ENCODE assay signal across 8 cellular contexts in the genomic region with DNA sequence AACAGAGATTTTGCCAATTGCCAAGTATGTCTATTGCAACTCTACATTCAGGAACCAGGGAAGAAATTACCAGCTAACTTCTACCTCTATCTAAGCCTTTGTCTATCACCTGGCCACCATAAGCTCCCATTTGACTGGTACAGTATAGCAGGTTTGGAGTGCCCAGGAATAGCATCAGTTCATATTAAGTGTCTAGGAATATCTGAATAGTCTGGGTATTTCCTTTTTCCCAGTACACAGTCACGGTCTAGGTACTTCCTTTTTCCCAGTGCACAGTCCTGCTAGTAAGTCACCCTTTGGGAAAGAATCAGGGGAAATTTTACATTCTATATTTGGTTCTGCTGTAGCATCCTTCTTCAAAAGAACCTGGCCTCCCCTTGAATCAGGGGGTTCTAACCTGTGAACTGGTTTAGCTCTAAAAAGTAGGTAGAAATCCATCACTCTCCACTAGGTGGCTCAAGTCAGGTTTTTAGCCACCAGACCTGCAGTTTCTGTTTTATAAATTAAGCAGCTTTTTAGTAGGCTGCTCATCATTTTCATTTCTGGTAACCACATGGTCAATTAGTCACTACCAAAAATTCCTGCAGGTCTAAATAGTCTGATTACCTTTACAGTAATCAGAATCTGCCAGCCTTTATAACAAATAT. TPM values are rescaled to one million over a fixed set of nuclear protein-coding genes. Genes with fewer than 3 reads are reported as not detected.
A peak's percentile ranks its signal among the peaks of the same experiment; 100 is the strongest.
DNase-seq lines count a peak whose midpoint lies in the region; ATAC-seq, FAIRE-seq and TF ChIP-seq lines count a peak whose summit lies in the region.

No MANE protein-coding gene starts in this region.

- DNase-seq in Caco-2: peak in 1 of 2 experiments; percentile 20
- DNase-seq in GM18507 (ENCODE audit: extremely low spot score, insufficient read length, low read depth): no peak
- DNase-seq in NCI-H69 (lab: John Stamatoyannopoulos, UW): peak; percentile 36
- peak; percentile 5 to 15 (median 8) for DNase-seq in effector memory CD8-positive, alpha-beta T cell
- no peak for DNase-seq in spleen
- no peak for DNase-seq in NCI-H1930 (lab: John Stamatoyannopoulos, UW)
- no peak for DNase-seq in central memory CD4-positive, alpha-beta T cell

- 27 to 45% (median 40%) methylated on average over 1 of the region's 1 CpG for WGBS in spleen, 5 donors

- H3K27ac Mint-ChIP-seq in Caco-2 (ENCODE audit: unreplicated experiment): no peak overlapping the region
- no peak overlapping the region for H3K27ac Mint-ChIP-seq in effector memory CD8-positive, alpha-beta T cell

- H3K4me3 ChIP-seq in Caco-2 (ENCODE audit: low read depth, low read length): no peak overlapping the region
- no peak overlapping the region for H3K4me3 ChIP-seq in spleen

- no peaks in the 10 kb centered on the region for H3K4me1 Mint-ChIP-seq in Caco-2 (ENCODE audit: low read depth, unreplicated experiment)
- H3K4me1 Mint-ChIP-seq in effector memory CD8-positive, alpha-beta T cell (ENCODE audit: low read depth in 2 of 2): no peaks in the 10 kb centered on the region

- peak; percentile 79 for ATAC-seq in HG02763 (IDR thresholded peaks at IDR 0.05; ENCODE audit: unreplicated experiment)
- peak; percentile 69 for ATAC-seq in effector memory CD8-positive, alpha-beta T cell (replicated peaks)

- FAIRE-seq in GM18507 (lab: Jason Lieb, UNC): peak; percentile 65

- H3K27me3 Mint-ChIP-seq in Caco-2 (ENCODE audit: insufficient read depth, unreplicated experiment): peaks cover 8% of the 10 kb centered on the region
- H3K27me3 Mint-ChIP-seq in effector memory CD8-positive, alpha-beta T cell: peaks cover 0 to 3% of the 10 kb centered on the region in 2 donors

- H3K4me1 ChIP-seq in Caco-2 (no peaks in the 10 kb centered on the region), spleen (peaks cover 0 to 7% (median 0%) of the 10 kb centered on the region in 6 donors)

- H3K27me3 ChIP-seq in Caco-2 (replicated peaks; ENCODE audit: control insufficient read depth, insufficient read depth, low read length) (no peaks in the 10 kb centered on the region; the same call in 1 of the 2 replicates), spleen (replicated peaks in 1 of 7) (no peaks in the 10 kb centered on the region)

- no peak overlapping the region for H3K4me3 Mint-ChIP-seq in Caco-2 (ENCODE audit: unreplicated experiment)
- no peak overlapping the region for H3K4me3 Mint-ChIP-seq in effector memory CD8-positive, alpha-beta T cell

- no peak for TF ChIP-seq POLR2A in spleen (IDR thresholded peaks at IDR 0.05)

- H3K9me3 Mint-ChIP-seq in Caco-2 (ENCODE audit: unreplicated experiment): no peaks in the 10 kb centered on the region
- no peaks in the 10 kb centered on the region for H3K9me3 Mint-ChIP-seq in effector memory CD8-positive, alpha-beta T cell

- BruUV-seq in Caco-2 (replicated peaks; lab: Mats Ljungman, UMichigan): no TSS peak

- H3K9me3 ChIP-seq in Caco-2 (no peaks in the 10 kb centered on the region), spleen (no peaks in the 10 kb centered on the region)

- peak; percentile 69 for TF ChIP-seq CTCF in Caco-2 (IDR thresholded peaks at IDR 0.05; ENCODE audit: insufficient read depth in 1 of 2, low read depth in 1 of 2, low read length in 1 of 2, severe bottlenecking in 1 of 2, unreplicated experiment in 1 of 2)
- peak in 8 of 11 experiments; percentile 20 to 60 (median 54) for TF ChIP-seq CTCF in spleen (IDR thresholded peaks at IDR 0.05 in 8 of 11, conservative IDR thresholded peaks at IDR 0.05 in 3 of 11)

- H3K36me3 ChIP-seq in Caco-2 (ENCODE audit: control insufficient read depth, insufficient read depth, low read length): no peaks in the 10 kb centered on the region
- no peaks in the 10 kb centered on the region for H3K36me3 ChIP-seq in spleen

- H3K36me3 Mint-ChIP-seq in Caco-2 (ENCODE audit: insufficient read depth, unreplicated experiment): no peaks in the 10 kb centered on the region
- no peaks in the 10 kb centered on the region for H3K36me3 Mint-ChIP-seq in effector memory CD8-positive, alpha-beta T cell (ENCODE audit: insufficient read depth)

- no peak overlapping the region for H3K27ac ChIP-seq in spleen

- intact Hi-C loops in Caco-2 (cut with micrococcal nuclease; ENCODE audit: unreplicated experiment): loop anchor here (1.0 kb wide), 3 partner anchors 49 to 480 kb away; no protein-coding TSS in a partner anchor
- intact Hi-C loops in spleen (cut with DNase I; ENCODE audit: low total_unique reads): no loop called here

- POLR2A ChIA-PET in Caco-2 (lab: Charles Lee): interaction anchor here (0.7 to 0.9 kb wide), 2 partner anchors 49 to 50 kb away, joined by 3 read pairs; a partner anchor contains a TSS

- CTCF ChIA-PET in Caco-2 (lab: Charles Lee): interaction anchor here (0.6 to 1.3 kb wide), 4 partner anchors 48 to 442 kb away, joined by 3 to 8 read pairs (median 4); no protein-coding TSS in a partner anchor

RNA-seq across cellular contexts. Expression of a gene that starts 49.3 kb away (rescaled TPM):
- total RNA-seq in Caco-2 (2022): 103 and 109 TPM in 2 replicates
- total RNA-seq in spleen: 100 to 1,000 TPM in 1 of 7 donors, 10 to 100 TPM in 6; 54.3 to 108 (median 81.9) TPM
- 10 to 100 TPM; 25.7 to 30.4 (median 25.8) TPM for polyA plus RNA-seq in spleen

Comparison
In these comparisons a context has a peak if more than half of its experiments do, and no peak if none do; other contexts are left out.
1. DNase-seq: peak in NCI-H69 (single experiment) and effector memory CD8-positive, alpha-beta T cell (3 of 3); none in GM18507 (single experiment), spleen (single experiment), NCI-H1930 (0 of 2) and central memory CD4-positive, alpha-beta T cell (single experiment).